Comparison of ENCODE assay signal across 16 cellular contexts in the genomic region with DNA sequence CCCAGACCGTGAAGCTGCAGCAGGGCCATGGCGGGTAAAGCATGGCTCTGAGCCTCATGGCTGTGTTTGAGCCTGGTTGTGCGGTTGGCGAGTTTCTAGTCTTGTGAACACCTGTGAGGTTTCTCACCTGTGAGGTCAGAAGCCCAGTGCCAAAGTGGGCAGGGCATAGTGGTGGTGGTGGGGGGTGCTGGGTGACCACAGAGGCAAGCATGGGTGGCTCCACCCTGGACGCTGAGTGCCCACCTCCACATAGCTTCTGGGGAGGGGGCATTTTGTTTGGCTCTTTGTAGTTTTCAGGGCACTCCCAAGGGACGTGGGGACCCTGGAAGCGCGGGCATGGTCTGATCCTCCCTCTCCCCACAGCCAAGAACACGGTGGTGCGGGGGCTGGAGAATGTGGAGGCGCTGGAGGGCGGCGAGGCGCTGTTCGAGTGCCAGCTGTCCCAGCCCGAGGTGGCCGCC.
"Had no signal": no experiment of that assay in that cellular context is flagged by ENCODE, and none has a peak within 500 bp of the region (broad histone marks: within the 10 kb centered on the region; RNA-seq: fewer than 3 reads in every experiment).

No MANE protein-coding gene starts in this region.

- H3K4me3 ChIP-seq: heart left ventricle, mucosa of descending colon, tibial artery, vagina had no signal

- H3K4me3 Mint-ChIP-seq: activated naive CD8-positive, alpha-beta T cell; activated T-helper 17 cell treated with anti-CD3 and anti-CD28 coated beads, Interleukin-2, amount 50 U/mL, for 72 hours; naive thymus-derived CD8-positive, alpha-beta T cell; stimulated activated naive B cell treated with anti-CD40 and anti-IgM and Interleukin-4, amounts not matched to agents 10 μg/mL and 1 μg/mL and 100 μg/mL, for 72 hours had no signal

- H3K9me3 ChIP-seq: vagina had no signal

- ATAC-seq: activated T-helper 17 cell treated with anti-CD3 and anti-CD28 coated beads, Interleukin-2, amount 50 U/mL, for 72 hours; left colon; mucosa of descending colon; naive thymus-derived CD8-positive, alpha-beta T cell; stimulated activated naive B cell treated with anti-CD40 and anti-IgM and Interleukin-4, amounts not matched to agents 10 μg/mL and 1 μg/mL and 100 μg/mL, for 72 hours had no signal

- H3K27me3 ChIP-seq: brain microvascular endothelial cell, heart left ventricle, vagina had no signal

- H3K27me3 Mint-ChIP-seq: activated naive CD8-positive, alpha-beta T cell; activated T-helper 17 cell treated with anti-CD3 and anti-CD28 coated beads, Interleukin-2, amount 50 U/mL, for 72 hours; naive thymus-derived CD8-positive, alpha-beta T cell; stimulated activated naive B cell treated with anti-CD40 and anti-IgM and Interleukin-4, amounts not matched to agents 10 μg/mL and 1 μg/mL and 100 μg/mL, for 72 hours had no signal

- H3K27ac Mint-ChIP-seq: activated naive CD8-positive, alpha-beta T cell; activated T-helper 17 cell treated with anti-CD3 and anti-CD28 coated beads, Interleukin-2, amount 50 U/mL, for 72 hours; stimulated activated naive B cell treated with anti-CD40 and anti-IgM and Interleukin-4, amounts not matched to agents 10 μg/mL and 1 μg/mL and 100 μg/mL, for 72 hours had no signal

- H3K4me1 ChIP-seq: tibial artery, vagina had no signal

- H3K36me3 Mint-ChIP-seq: stimulated activated naive B cell treated with anti-CD40 and anti-IgM and Interleukin-4, amounts not matched to agents 10 μg/mL and 1 μg/mL and 100 μg/mL, for 72 hours had no signal

- H3K27ac ChIP-seq: brain microvascular endothelial cell, epithelial cell of prostate, tibial artery, vagina had no signal

- H3K36me3 ChIP-seq: brain microvascular endothelial cell had no signal

- H3K4me1 Mint-ChIP-seq: activated T-helper 17 cell treated with anti-CD3 and anti-CD28 coated beads, Interleukin-2, amount 50 U/mL, for 72 hours; naive thymus-derived CD8-positive, alpha-beta T cell; stimulated activated naive B cell treated with anti-CD40 and anti-IgM and Interleukin-4, amounts not matched to agents 10 μg/mL and 1 μg/mL and 100 μg/mL, for 72 hours had no signal

- DNase-seq: activated CD4-positive, alpha-beta T cell treated with anti-CD3 and anti-CD28 coated beads for 1 hour; brain microvascular endothelial cell; foreskin melanocyte; nucleus accumbens; stimulated activated CD4-positive, alpha-beta T cell treated with anti-CD3 and anti-CD28 coated beads, Interleukin-4, amount 100 ng/mL, for 1 hour; stimulated activated naive B cell treated with anti-CD40 and anti-IgM and Interleukin-4, amounts not matched to agents 10 μg/mL and 1 μg/mL and 100 μg/mL, for 72 hours; T-helper 9 cell had no signal
